Comparison of ENCODE assay signal across 2 cellular contexts in genomic region chr22:36192601-36193000, GRCh38.
TF ChIP-seq lines count a peak whose summit lies in the region.

No MANE protein-coding gene starts in this region.

TF ChIP-seq in Ishikawa, 13 proteins besides CTCF, POLR2A, EP300 and RAD21:
- 0 out of 2 replicates have a peak, but pooled peaks have one; percentile 22 for TF ChIP-seq NFIC (IDR thresholded peaks at IDR 0.05)
- no peak for TF ChIP-seq REST (IDR thresholded peaks at IDR 0.05; ENCODE audit: low read depth)

TF ChIP-seq in H1, 55 proteins besides CTCF, POLR2A, EP300 and RAD21:
- TF ChIP-seq SAP30 (IDR thresholded peaks at IDR 0.05; ENCODE audit: insufficient read depth, insufficient replicate concordance, low read length), result no peak
- no peak for TF ChIP-seq HDAC6 (IDR thresholded peaks at IDR 0.05; ENCODE audit: low read depth, low read length)
- TF ChIP-seq CTBP2 (IDR thresholded peaks at IDR 0.05; ENCODE audit: borderline replicate concordance, insufficient read depth, insufficient read length, low read length), result no peak
- TF ChIP-seq CHD7 (IDR thresholded peaks at IDR 0.05; ENCODE audit: insufficient replicate concordance, low read length), result no peak
- no peak for TF ChIP-seq MAFK (IDR thresholded peaks at IDR 0.05; ENCODE audit: low read depth, low read length)
- TF ChIP-seq CBX5 (IDR thresholded peaks at IDR 0.05; ENCODE audit: low read depth, low read length), result no peak
- TF ChIP-seq YY1 (IDR thresholded peaks at IDR 0.05; ENCODE audit: low read depth, low read length), result no peak
- no peak for TF ChIP-seq TCF12 (IDR thresholded peaks at IDR 0.05; ENCODE audit: low read depth, low read length)
- TF ChIP-seq GABPA (IDR thresholded peaks at IDR 0.05; ENCODE audit: borderline replicate concordance, insufficient read depth, low read length), result no peak
- no peak for TF ChIP-seq RFX5 (IDR thresholded peaks at IDR 0.05; ENCODE audit: borderline replicate concordance, low read depth, low read length)
- no peak for TF ChIP-seq PHF8 (conservative IDR thresholded peaks at IDR 0.05; ENCODE audit: low read depth, low read length)
- no peak for TF ChIP-seq SP1 (IDR thresholded peaks at IDR 0.05; ENCODE audit: low read depth, low read length)
